In the genomic region with DNA sequence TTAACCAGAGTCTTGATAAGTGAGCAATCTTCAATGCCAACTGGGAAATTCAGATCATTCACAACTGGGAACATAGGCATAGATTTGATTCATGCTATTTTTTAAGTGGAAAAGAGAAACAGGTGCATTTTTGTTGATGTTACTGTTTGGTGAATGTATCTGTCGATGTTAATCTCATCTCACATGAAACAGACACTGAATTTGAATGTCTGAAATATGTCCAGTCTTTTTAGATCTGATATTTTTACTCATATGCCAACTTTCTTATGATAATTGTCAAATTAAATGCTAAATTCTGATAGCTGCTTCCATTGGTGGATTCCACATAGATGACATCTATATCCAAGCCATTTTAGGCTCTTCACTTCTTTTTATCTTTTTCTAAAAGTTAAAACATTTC, we compare ENCODE assay signal across 17 cellular contexts.
A peak's percentile ranks its signal among the peaks of the same experiment; 100 is the strongest.
DNase-seq lines count a peak whose midpoint lies in the region; ATAC-seq and TF ChIP-seq lines count a peak whose summit lies in the region.
"Had no signal": no experiment of that assay in that cellular context is flagged by ENCODE, and none has a peak within 500 bp of the region (broad histone marks: within the 10 kb centered on the region; RNA-seq: fewer than 3 reads in every experiment).

No MANE protein-coding gene starts in this region.

- intact Hi-C loops in lower leg skin (cut with DNase I; ENCODE audit: low total_unique reads): no loop called here

- H3K27me3 Mint-ChIP-seq in T-helper 2 cell treated with Interferon-gamma antibody and Interleukin-4, amounts not matched to agents 5 μg/mL and 100 μg/mL, for 36 hours (ENCODE audit: low read depth): peaks cover 2% of the 10 kb centered on the region
- H3K27me3 Mint-ChIP-seq: CD4-positive, CD25-positive, alpha-beta regulatory T cell had no signal

- no peaks in the 10 kb centered on the region for H3K4me1 Mint-ChIP-seq in T-helper 2 cell treated with Interferon-gamma antibody and Interleukin-4, amounts not matched to agents 5 μg/mL and 100 μg/mL, for 36 hours (ENCODE audit: low read depth)
- H3K4me1 Mint-ChIP-seq: CD14-positive monocyte; CD4-positive, alpha-beta memory T cell; CD4-positive, CD25-positive, alpha-beta regulatory T cell; CD8-positive, alpha-beta memory T cell had no signal

- WGBS in lower leg skin, 2 donors: 63 to 86% methylated on average over 1 of the region's 1 CpG

- ATAC-seq in SK-N-SH treated with all-trans-retinoic acid at 6 μM for 48 hours (no peak), GM18519 (IDR thresholded peaks at IDR 0.05; ENCODE audit: low FRiP score, unreplicated experiment) (no peak)

- no peak overlapping the region for H3K4me3 Mint-ChIP-seq in T-helper 2 cell treated with Interferon-gamma antibody and Interleukin-4, amounts not matched to agents 5 μg/mL and 100 μg/mL, for 36 hours
- H3K4me3 Mint-ChIP-seq: CD14-positive monocyte; CD4-positive, alpha-beta memory T cell; CD4-positive, CD25-positive, alpha-beta regulatory T cell; CD8-positive, alpha-beta memory T cell had no signal

- TF ChIP-seq CTCF in lower leg skin (IDR thresholded peaks at IDR 0.05): no peak

- DNase-seq in SK-N-DZ (ENCODE audit: low spot score) (peak; percentile 34), lower leg skin (ENCODE audit: low spot score in 2 of 2) (no peak)
- no peak for DNase-seq in T-helper 2 cell treated with Interferon-gamma antibody and Interleukin-4, amounts not matched to agents 5 μg/mL and 100 μg/mL, for 36 hours (ENCODE audit: low spot score)
- DNase-seq: 8988T; ACHN; BE2C; C1 segment of cervical spinal cord; CD4-positive, alpha-beta memory T cell; CD4-positive, CD25-positive, alpha-beta regulatory T cell; CD8-positive, alpha-beta memory T cell; COR-L47; DMS79 treated with DMSO at 0.1 percent for 48 hours; GF-D8 had no signal

- no peak overlapping the region for H3K4me3 ChIP-seq in lower leg skin (ENCODE audit: low read depth, poor library complexity, severe bottlenecking)
- H3K4me3 ChIP-seq: BLaER1 had no signal

- no peak overlapping the region for H3K27ac Mint-ChIP-seq in T-helper 2 cell treated with Interferon-gamma antibody and Interleukin-4, amounts not matched to agents 5 μg/mL and 100 μg/mL, for 36 hours
- H3K27ac Mint-ChIP-seq: CD14-positive monocyte; CD4-positive, alpha-beta memory T cell; CD4-positive, CD25-positive, alpha-beta regulatory T cell had no signal

- no peak for TF ChIP-seq POLR2A in lower leg skin (IDR thresholded peaks at IDR 0.05)

- peaks cover 3% of the 10 kb centered on the region for H3K9me3 Mint-ChIP-seq in T-helper 2 cell treated with Interferon-gamma antibody and Interleukin-4, amounts not matched to agents 5 μg/mL and 100 μg/mL, for 36 hours

- no peaks in the 10 kb centered on the region for H3K36me3 Mint-ChIP-seq in T-helper 2 cell treated with Interferon-gamma antibody and Interleukin-4, amounts not matched to agents 5 μg/mL and 100 μg/mL, for 36 hours (ENCODE audit: low read depth)
- H3K36me3 Mint-ChIP-seq: CD14-positive monocyte; CD4-positive, alpha-beta memory T cell; CD4-positive, CD25-positive, alpha-beta regulatory T cell; CD8-positive, alpha-beta memory T cell had no signal

TF ChIP-seq in SK-N-SH treated with all-trans-retinoic acid at 6 μM for 48 hours, 23 proteins besides CTCF, POLR2A, EP300 and RAD21:
- TF ChIP-seq SNAI2 (CRISPR knock-in tag; IDR thresholded peaks at IDR 0.05) (peak; percentile 84), ISL1 (CRISPR knock-in tag; IDR thresholded peaks at IDR 0.05) (peak; percentile 82), OSR1 (CRISPR knock-in tag; IDR thresholded peaks at IDR 0.05) (no peak), BACH2 (CRISPR knock-in tag; IDR thresholded peaks at IDR 0.05; ENCODE audit: borderline replicate concordance) (no peak)
- TF ChIP-seq, protein P1, sequence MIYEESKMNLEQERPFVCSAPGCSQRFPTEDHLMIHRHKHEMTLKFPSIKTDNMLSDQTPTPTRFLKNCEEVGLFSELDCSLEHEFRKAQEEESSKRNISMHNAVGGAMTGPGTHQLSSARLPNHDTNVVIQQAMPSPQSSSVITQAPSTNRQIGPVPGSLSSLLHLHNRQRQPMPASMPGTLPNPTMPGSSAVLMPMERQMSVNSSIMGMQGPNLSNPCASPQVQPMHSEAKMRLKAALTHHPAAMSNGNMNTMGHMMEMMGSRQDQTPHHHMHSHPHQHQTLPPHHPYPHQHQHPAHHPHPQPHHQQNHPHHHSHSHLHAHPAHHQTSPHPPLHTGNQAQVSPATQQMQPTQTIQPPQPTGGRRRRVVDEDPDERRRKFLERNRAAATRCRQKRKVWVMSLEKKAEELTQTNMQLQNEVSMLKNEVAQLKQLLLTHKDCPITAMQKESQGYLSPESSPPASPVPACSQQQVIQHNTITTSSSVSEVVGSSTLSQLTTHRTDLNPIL (CRISPR knock-in tag; IDR thresholded peaks at IDR 0.05; ENCODE audit: low read depth): no peak
